11 cellular contexts compared by ENCODE assay signal in genomic region chr7:134789967-134790685, GRCh38. TPM values are rescaled to one million over a fixed set of nuclear protein-coding genes. Genes with fewer than 3 reads are reported as not detected.
DNase-seq lines count a peak whose midpoint lies in the region; ATAC-seq, FAIRE-seq and TF ChIP-seq lines count a peak whose summit lies in the region.
"Had no signal": no experiment of that assay in that cellular context is flagged by ENCODE, and none has a peak within 500 bp of the region (broad histone marks: within the 10 kb centered on the region; RNA-seq: fewer than 3 reads in every experiment).

No MANE protein-coding gene starts in this region.

- no peak for TF ChIP-seq POLR2A in GM12892 (IDR thresholded peaks at IDR 0.05; ENCODE audit: low read depth, low read length)

- peak; percentile 32 for ATAC-seq in left colon

- DNase-seq in GM12892 (ENCODE audit: insufficient read length): no peak
- DNase-seq in astrocyte of the hippocampus (ENCODE audit: low read depth, low spot score): peak; percentile 62
- peak in 1 of 2 donors; percentile 38 for DNase-seq in left colon
- no peak for DNase-seq in mesenteric fat pad (ENCODE audit: low spot score)
- no peak for DNase-seq in NCI-H345 (lab: John Stamatoyannopoulos, UW)
- no peak for DNase-seq in GM13977 (ENCODE audit: low spot score)
- DNase-seq in NCI-H1092 (lab: John Stamatoyannopoulos, UW): no peak
- DNase-seq: DND-41, NCI-H2171 treated with DMSO at 0.1 percent for 48 hours had no signal

- H3K4me1 ChIP-seq in skeletal muscle satellite cell (ENCODE audit: control insufficient read depth, insufficient read depth, low read length): peaks cover 33% of the 10 kb centered on the region

- FAIRE-seq in GM12892 (lab: Jason Lieb, UNC): peak; percentile 5
- FAIRE-seq: GM19239 had no signal

- no peak for TF ChIP-seq CTCF in GM13977 (IDR thresholded peaks at IDR 0.05; ENCODE audit: extremely low read depth, insufficient read depth, missing control alignments)

- intact Hi-C loops in left colon (cut with DNase I, micrococcal nuclease): no loop called here

- H3K4me2 ChIP-seq in skeletal muscle satellite cell (ENCODE audit: low read length): peak overlapping the region; percentile 44

- peak overlapping the region; percentile 5 for H3K9ac ChIP-seq in skeletal muscle satellite cell (ENCODE audit: low read depth, low read length)

- no peak overlapping the region for H3K4me3 ChIP-seq in skeletal muscle satellite cell (ENCODE audit: low read length)

- peaks cover 14% of the 10 kb centered on the region for H3K36me3 ChIP-seq in skeletal muscle satellite cell (ENCODE audit: insufficient read depth, low read length)

- no peaks in the 10 kb centered on the region for H3K9me3 ChIP-seq in skeletal muscle satellite cell (replicated peaks; ENCODE audit: low read length)

- in situ Hi-C loops in GM13977 (cut with MboI; ENCODE audit: low pct_unique_long_range_greater_than_20kb, low sequenced_read_pairs, unreplicated experiment): no loop called here

- no peaks in the 10 kb centered on the region for H3K27me3 ChIP-seq in skeletal muscle satellite cell (ENCODE audit: control insufficient read depth, insufficient read depth, low read length)

RNA-seq across cellular contexts. Expression of gene CALD1, which starts 10.7 kb away (rescaled TPM):
- 0.55 TPM for polyA plus RNA-seq in GM12892 (2012; ENCODE audit: missing spikeins)
- total RNA-seq in left colon: 100 to 1,000 TPM in 1 of 2 donors, 10 to 100 TPM in 1; 36.7 to 161 TPM
- total RNA-seq in skeletal muscle satellite cell (2012; rRNA removed): 101 and 103 TPM in 2 replicates
- total RNA-seq in mesenteric fat pad: 227 TPM
